ENCODE assay signal across 20 cellular contexts in genomic region chr5:134128648-134128995, GRCh38. TPM values are rescaled to one million over a fixed set of nuclear protein-coding genes. Genes with fewer than 3 reads are reported as not detected.
DNase-seq lines count a peak whose midpoint lies in the region; ATAC-seq and TF ChIP-seq lines count a peak whose summit lies in the region.
"Had no signal": no experiment of that assay in that cellular context is flagged by ENCODE, and none has a peak within 500 bp of the region (broad histone marks: within the 10 kb centered on the region; RNA-seq: fewer than 3 reads in every experiment).

No MANE protein-coding gene starts in this region.

- H3K27ac Mint-ChIP-seq in activated naive CD4-positive, alpha-beta T cell treated with anti-CD3 and anti-CD28 coated beads for 36 hours, result peak overlapping the region; percentile 90
- no peak overlapping the region for H3K27ac Mint-ChIP-seq in chondrocyte (ENCODE audit: unreplicated experiment)
- H3K27ac Mint-ChIP-seq in stimulated activated effector memory CD8-positive, alpha-beta T cell treated with anti-CD3 and anti-CD28 coated beads, Interleukin-12 subunit alpha, Interleukin-12 subunit beta, amount 100 ng/mL, for 72 hours, result peak overlapping the region; percentile 43
- H3K27ac Mint-ChIP-seq: stimulated activated naive B cell treated with anti-CD40 and anti-IgM and Interleukin-4, amounts not matched to agents 10 μg/mL and 1 μg/mL and 100 μg/mL, for 72 hours; type B pancreatic cell had no signal

- no peak for DNase-seq in activated naive CD4-positive, alpha-beta T cell treated with anti-CD3 and anti-CD28 coated beads for 36 hours
- DNase-seq in activated naive CD4-positive, alpha-beta T cell (lab: John Stamatoyannopoulos, UW), result no peak
- DNase-seq in Peyer's patch (no peak), chondrocyte (ENCODE audit: low spot score) (peak; percentile 34), NCI-H187 (lab: John Stamatoyannopoulos, UW) (no peak), NCI-H2029 treated with DMSO at 0.1 percent for 48 hours (lab: John Stamatoyannopoulos, UW) (no peak), HK-2 (ENCODE audit: unreplicated experiment) (no peak)
- DNase-seq in stimulated activated effector memory CD8-positive, alpha-beta T cell treated with anti-CD3 and anti-CD28 coated beads, Interleukin-12 subunit alpha, Interleukin-12 subunit beta, amount 100 ng/mL, for 72 hours (ENCODE audit: low spot score in 2 of 2), result no peak
- DNase-seq: activated effector memory CD4-positive, alpha-beta T cell treated with Interleukin-2 at 50 U/mL for 16 hours; foreskin keratinocyte; hypothalamus; MG63; NCI-H82; PC-9; SK-N-SH; stimulated activated CD4-positive, alpha-beta T cell treated with anti-CD3 and anti-CD28 coated beads, Interleukin-15, amount 100 ng/mL, for 24 hours; stimulated activated naive B cell treated with anti-CD40 and anti-IgM and Interleukin-4, amounts not matched to agents 10 μg/mL and 1 μg/mL and 100 μg/mL, for 72 hours had no signal

- H3K4me3 ChIP-seq in Peyer's patch, result no peak overlapping the region
- H3K4me3 ChIP-seq: MG63, PC-9, right atrium auricular region had no signal

- no peaks in the 10 kb centered on the region for H3K27me3 Mint-ChIP-seq in activated naive CD4-positive, alpha-beta T cell treated with anti-CD3 and anti-CD28 coated beads for 36 hours (ENCODE audit: low read depth)
- no peaks in the 10 kb centered on the region for H3K27me3 Mint-ChIP-seq in chondrocyte (ENCODE audit: low read depth)
- H3K27me3 Mint-ChIP-seq: type B pancreatic cell had no signal

- H3K27ac ChIP-seq in Peyer's patch, result peak overlapping the region; percentile 17 to 83 (median 36)
- H3K27ac ChIP-seq: epithelial cell of prostate, foreskin keratinocyte, PC-9, right atrium auricular region had no signal

- no peaks in the 10 kb centered on the region for H3K9me3 ChIP-seq in Peyer's patch
- H3K9me3 ChIP-seq: MG63, right atrium auricular region, SK-N-SH had no signal

- TF ChIP-seq CTCF in Peyer's patch (IDR thresholded peaks at IDR 0.05), result no peak
- TF ChIP-seq CTCF in chondrocyte (IDR thresholded peaks at IDR 0.05), result no peak

- ATAC-seq in stimulated activated effector memory CD8-positive, alpha-beta T cell treated with anti-CD3 and anti-CD28 coated beads, Interleukin-12 subunit alpha, Interleukin-12 subunit beta, amount 100 ng/mL, for 72 hours, result no peak
- ATAC-seq: foreskin keratinocyte; stimulated activated naive B cell treated with anti-CD40 and anti-IgM and Interleukin-4, amounts not matched to agents 10 μg/mL and 1 μg/mL and 100 μg/mL, for 72 hours had no signal

- no peak for TF ChIP-seq POLR2A in Peyer's patch (IDR thresholded peaks at IDR 0.05)

- H3K4me3 Mint-ChIP-seq in activated naive CD4-positive, alpha-beta T cell treated with anti-CD3 and anti-CD28 coated beads for 36 hours, result peak overlapping the region; percentile 79
- no peak overlapping the region for H3K4me3 Mint-ChIP-seq in chondrocyte (ENCODE audit: unreplicated experiment)
- peak overlapping the region; percentile 50 for H3K4me3 Mint-ChIP-seq in stimulated activated effector memory CD8-positive, alpha-beta T cell treated with anti-CD3 and anti-CD28 coated beads, Interleukin-12 subunit alpha, Interleukin-12 subunit beta, amount 100 ng/mL, for 72 hours
- H3K4me3 Mint-ChIP-seq: stimulated activated naive B cell treated with anti-CD40 and anti-IgM and Interleukin-4, amounts not matched to agents 10 μg/mL and 1 μg/mL and 100 μg/mL, for 72 hours; type B pancreatic cell had no signal

- peaks cover 100% of the 10 kb centered on the region for H3K4me1 Mint-ChIP-seq in activated naive CD4-positive, alpha-beta T cell treated with anti-CD3 and anti-CD28 coated beads for 36 hours (ENCODE audit: low read depth)
- peaks cover 31% of the 10 kb centered on the region for H3K4me1 Mint-ChIP-seq in chondrocyte (ENCODE audit: low read depth)
- peaks cover 99% of the 10 kb centered on the region for H3K4me1 Mint-ChIP-seq in stimulated activated effector memory CD8-positive, alpha-beta T cell treated with anti-CD3 and anti-CD28 coated beads, Interleukin-12 subunit alpha, Interleukin-12 subunit beta, amount 100 ng/mL, for 72 hours

- peaks cover 0 to 11% (median 0%) of the 10 kb centered on the region in 3 donors for H3K36me3 ChIP-seq in Peyer's patch
- H3K36me3 ChIP-seq: right atrium auricular region had no signal

- H3K36me3 Mint-ChIP-seq in activated naive CD4-positive, alpha-beta T cell treated with anti-CD3 and anti-CD28 coated beads for 36 hours (ENCODE audit: low read depth), result peaks cover 53% of the 10 kb centered on the region
- peaks cover 3% of the 10 kb centered on the region for H3K36me3 Mint-ChIP-seq in chondrocyte (ENCODE audit: low read depth)
- peaks cover 19% of the 10 kb centered on the region for H3K36me3 Mint-ChIP-seq in stimulated activated effector memory CD8-positive, alpha-beta T cell treated with anti-CD3 and anti-CD28 coated beads, Interleukin-12 subunit alpha, Interleukin-12 subunit beta, amount 100 ng/mL, for 72 hours

- H3K27me3 ChIP-seq in Peyer's patch, result no peaks in the 10 kb centered on the region
- H3K27me3 ChIP-seq: foreskin keratinocyte, MG63, right atrium auricular region had no signal

- peaks cover 0 to 82% (median 40%) of the 10 kb centered on the region in 4 donors for H3K4me1 ChIP-seq in Peyer's patch
- H3K4me1 ChIP-seq: foreskin keratinocyte had no signal

- CTCF ChIA-PET in activated naive CD4-positive, alpha-beta T cell treated with anti-CD3 and anti-CD28 coated beads for 36 hours (lab: Charles Lee), result interaction anchor here (22.3 to 25.4 kb wide), 3 partner anchors 9 to 87 kb away, joined by 269 to 437 read pairs (median 437); partner anchors contain the start of gene TCF7

- intact Hi-C loops in activated naive CD4-positive, alpha-beta T cell treated with anti-CD3 and anti-CD28 coated beads for 36 hours (cut with micrococcal nuclease), result no loop called here

- H3K9me3 Mint-ChIP-seq in activated naive CD4-positive, alpha-beta T cell treated with anti-CD3 and anti-CD28 coated beads for 36 hours, result no peaks in the 10 kb centered on the region
- no peaks in the 10 kb centered on the region for H3K9me3 Mint-ChIP-seq in chondrocyte (ENCODE audit: low read depth)
- no peaks in the 10 kb centered on the region for H3K9me3 Mint-ChIP-seq in stimulated activated effector memory CD8-positive, alpha-beta T cell treated with anti-CD3 and anti-CD28 coated beads, Interleukin-12 subunit alpha, Interleukin-12 subunit beta, amount 100 ng/mL, for 72 hours
- H3K9me3 Mint-ChIP-seq: stimulated activated naive B cell treated with anti-CD40 and anti-IgM and Interleukin-4, amounts not matched to agents 10 μg/mL and 1 μg/mL and 100 μg/mL, for 72 hours; type B pancreatic cell had no signal

RNA-seq across cellular contexts. Expression of gene TCF7, which starts 14.1 kb away (rescaled TPM):
- total RNA-seq in activated naive CD4-positive, alpha-beta T cell treated with anti-CD3 and anti-CD28 coated beads for 36 hours, result 10 to 100 TPM; 87.9 to 92.3 TPM
- total RNA-seq in Peyer's patch (10 to 100 TPM; 11.8 to 32.2 (median 22.0) TPM), chondrocyte (0.53 to 1.2 TPM (median 0.55 TPM) in 3 replicates)

RNA-seq across cellular contexts. Expression of gene SKP1, which starts 48.1 kb away (rescaled TPM):
- total RNA-seq in activated naive CD4-positive, alpha-beta T cell treated with anti-CD3 and anti-CD28 coated beads for 36 hours, result 100 to 1,000 TPM; 307 to 309 TPM
- total RNA-seq in Peyer's patch, result 100 to 1,000 TPM in 3 of 4 donors, 10 to 100 TPM in 1; 89.4 to 155 (median 129) TPM
- total RNA-seq in chondrocyte, result 248 to 338 TPM (median 256 TPM) in 3 replicates
